In genomic region chr9:126982215-126983002, GRCh38 we compare ENCODE assay signal across 16 cellular contexts.
DNase-seq lines count a peak whose midpoint lies in the region; ATAC-seq, FAIRE-seq and TF ChIP-seq lines count a peak whose summit lies in the region.
"Had no signal": no experiment of that assay in that cellular context is flagged by ENCODE, and none has a peak within 500 bp of the region (broad histone marks: within the 10 kb centered on the region; RNA-seq: fewer than 3 reads in every experiment).

No MANE protein-coding gene starts in this region.

- intact Hi-C loops in CD8-positive, alpha-beta T cell (cut with DNase I, micrococcal nuclease): no loop called here

- H3K4me3 ChIP-seq in CD8-positive, alpha-beta T cell (ENCODE audit: low read depth, low read length): no peak overlapping the region
- H3K4me3 ChIP-seq: HAP-1 had no signal

- peak; percentile 40 for FAIRE-seq in GM12891 (lab: Jason Lieb, UNC)
- FAIRE-seq: HTR-8/SVneo had no signal

- peaks cover 6% of the 10 kb centered on the region for H3K9me3 Mint-ChIP-seq in CD8-positive, alpha-beta T cell
- H3K9me3 Mint-ChIP-seq in T-helper 1 cell treated with Interleukin-12 subunit alpha and Interleukin-12 subunit beta and Interleukin-4 antibody, amounts not matched to agents 30 μg/mL and 1 μg/mL, for 36 hours: peaks cover 18% of the 10 kb centered on the region
- H3K9me3 Mint-ChIP-seq in central memory CD8-positive, alpha-beta T cell: no peaks in the 10 kb centered on the region
- peaks cover 4 to 10% of the 10 kb centered on the region in 2 donors for H3K9me3 Mint-ChIP-seq in stimulated activated naive B cell treated with anti-CD40 and anti-IgM and Interleukin-4, amounts not matched to agents 10 μg/mL and 1 μg/mL and 100 μg/mL, for 72 hours

- peaks cover 50% of the 10 kb centered on the region for H3K4me1 Mint-ChIP-seq in CD8-positive, alpha-beta T cell (ENCODE audit: low read depth)
- H3K4me1 Mint-ChIP-seq in T-helper 1 cell treated with Interleukin-12 subunit alpha and Interleukin-12 subunit beta and Interleukin-4 antibody, amounts not matched to agents 30 μg/mL and 1 μg/mL, for 36 hours (ENCODE audit: low read depth): peaks cover 48% of the 10 kb centered on the region
- H3K4me1 Mint-ChIP-seq in central memory CD8-positive, alpha-beta T cell: peaks cover 64% of the 10 kb centered on the region
- peaks cover 44% of the 10 kb centered on the region for H3K4me1 Mint-ChIP-seq in T-helper 17 cell
- peaks cover 25 to 26% of the 10 kb centered on the region in 2 donors for H3K4me1 Mint-ChIP-seq in stimulated activated naive B cell treated with anti-CD40 and anti-IgM and Interleukin-4, amounts not matched to agents 10 μg/mL and 1 μg/mL and 100 μg/mL, for 72 hours

- POLR2A ChIA-PET in CD8-positive, alpha-beta T cell (lab: Charles Lee): interaction anchor here (0.6 kb wide), 1 partner anchor 71 kb away, joined by 3 read pairs; no protein-coding TSS in a partner anchor

- CTCF ChIA-PET in CD8-positive, alpha-beta T cell (lab: Charles Lee): interaction anchor here (0.6 kb wide), 1 partner anchor 137 kb away, joined by 3 read pairs; no protein-coding TSS in a partner anchor

- peak; percentile 41 for ATAC-seq in CD8-positive, alpha-beta T cell
- ATAC-seq in central memory CD8-positive, alpha-beta T cell (replicated peaks; ENCODE audit: extremely low read depth, poor library complexity, severe bottlenecking): peak; percentile 66
- no peak for ATAC-seq in T-helper 17 cell
- ATAC-seq in stimulated activated naive B cell treated with anti-CD40 and anti-IgM and Interleukin-4, amounts not matched to agents 10 μg/mL and 1 μg/mL and 100 μg/mL, for 72 hours (replicated peaks): no peak

- H3K9me3 ChIP-seq in CD8-positive, alpha-beta T cell (ENCODE audit: low read length): no peaks in the 10 kb centered on the region
- no peaks in the 10 kb centered on the region for H3K9me3 ChIP-seq in T-helper 17 cell (ENCODE audit: control insufficient read depth, low read length, poor library complexity, severe bottlenecking)
- H3K9me3 ChIP-seq: HAP-1 had no signal

- H3K4me1 ChIP-seq in CD8-positive, alpha-beta T cell (ENCODE audit: insufficient read depth, low read length): peaks cover 39% of the 10 kb centered on the region
- H3K4me1 ChIP-seq: HAP-1 had no signal

- no peak overlapping the region for H3K4me3 Mint-ChIP-seq in CD8-positive, alpha-beta T cell
- H3K4me3 Mint-ChIP-seq in T-helper 1 cell treated with Interleukin-12 subunit alpha and Interleukin-12 subunit beta and Interleukin-4 antibody, amounts not matched to agents 30 μg/mL and 1 μg/mL, for 36 hours: peak overlapping the region; percentile 18
- H3K4me3 Mint-ChIP-seq in central memory CD8-positive, alpha-beta T cell: peak overlapping the region; percentile 39
- no peak overlapping the region for H3K4me3 Mint-ChIP-seq in T-helper 17 cell
- no peak overlapping the region for H3K4me3 Mint-ChIP-seq in stimulated activated naive B cell treated with anti-CD40 and anti-IgM and Interleukin-4, amounts not matched to agents 10 μg/mL and 1 μg/mL and 100 μg/mL, for 72 hours

- no peaks in the 10 kb centered on the region for H3K36me3 ChIP-seq in CD8-positive, alpha-beta T cell (ENCODE audit: insufficient read depth, low read length)
- H3K36me3 ChIP-seq: HAP-1 had no signal

- DNase-seq in CD8-positive, alpha-beta T cell: peak in 1 of 7 experiments; percentile 59
- DNase-seq in GM12891 (ENCODE audit: insufficient read length, low spot score) (no peak), T-helper 17 cell (no peak), D341Med (ENCODE audit: low spot score) (no peak)
- peak in 1 of 2 donors; percentile 53 for DNase-seq in central memory CD8-positive, alpha-beta T cell (ENCODE audit: low spot score in 2 of 2)
- DNase-seq in stimulated activated naive B cell treated with anti-CD40 and anti-IgM and Interleukin-4, amounts not matched to agents 10 μg/mL and 1 μg/mL and 100 μg/mL, for 72 hours: no peak
- DNase-seq: GDM1, NCI-H1436 treated with DMSO at 0.1 percent for 48 hours, NCI-H2029 treated with DMSO at 0.1 percent for 48 hours, NCI-H748 treated with DMSO at 0.1 percent for 48 hours, RPMI8226, SIG-M5 had no signal

- H3K27me3 Mint-ChIP-seq in CD8-positive, alpha-beta T cell (ENCODE audit: low read depth): peaks cover 35% of the 10 kb centered on the region
- peaks cover 11% of the 10 kb centered on the region for H3K27me3 Mint-ChIP-seq in T-helper 1 cell treated with Interleukin-12 subunit alpha and Interleukin-12 subunit beta and Interleukin-4 antibody, amounts not matched to agents 30 μg/mL and 1 μg/mL, for 36 hours (ENCODE audit: low read depth)
- no peaks in the 10 kb centered on the region for H3K27me3 Mint-ChIP-seq in central memory CD8-positive, alpha-beta T cell
- peaks cover 7% of the 10 kb centered on the region for H3K27me3 Mint-ChIP-seq in T-helper 17 cell
- no peaks in the 10 kb centered on the region for H3K27me3 Mint-ChIP-seq in stimulated activated naive B cell treated with anti-CD40 and anti-IgM and Interleukin-4, amounts not matched to agents 10 μg/mL and 1 μg/mL and 100 μg/mL, for 72 hours

- H3K27ac Mint-ChIP-seq in CD8-positive, alpha-beta T cell: peak overlapping the region; percentile 30
- peak overlapping the region; percentile 76 for H3K27ac Mint-ChIP-seq in T-helper 1 cell treated with Interleukin-12 subunit alpha and Interleukin-12 subunit beta and Interleukin-4 antibody, amounts not matched to agents 30 μg/mL and 1 μg/mL, for 36 hours
- peak overlapping the region; percentile 87 for H3K27ac Mint-ChIP-seq in central memory CD8-positive, alpha-beta T cell (ENCODE audit: low read depth)
- no peak overlapping the region for H3K27ac Mint-ChIP-seq in T-helper 17 cell
- no peak overlapping the region for H3K27ac Mint-ChIP-seq in stimulated activated naive B cell treated with anti-CD40 and anti-IgM and Interleukin-4, amounts not matched to agents 10 μg/mL and 1 μg/mL and 100 μg/mL, for 72 hours

- H3K36me3 Mint-ChIP-seq in CD8-positive, alpha-beta T cell: no peaks in the 10 kb centered on the region
- peaks cover 31% of the 10 kb centered on the region for H3K36me3 Mint-ChIP-seq in T-helper 1 cell treated with Interleukin-12 subunit alpha and Interleukin-12 subunit beta and Interleukin-4 antibody, amounts not matched to agents 30 μg/mL and 1 μg/mL, for 36 hours (ENCODE audit: low read depth)
- peaks cover 11% of the 10 kb centered on the region for H3K36me3 Mint-ChIP-seq in central memory CD8-positive, alpha-beta T cell (ENCODE audit: insufficient read depth)
- H3K36me3 Mint-ChIP-seq in T-helper 17 cell (ENCODE audit: low read depth): no peaks in the 10 kb centered on the region
- peaks cover 13 to 17% of the 10 kb centered on the region in 2 donors for H3K36me3 Mint-ChIP-seq in stimulated activated naive B cell treated with anti-CD40 and anti-IgM and Interleukin-4, amounts not matched to agents 10 μg/mL and 1 μg/mL and 100 μg/mL, for 72 hours

- H3K27ac ChIP-seq in CD8-positive, alpha-beta T cell (ENCODE audit: low read depth, low read length): no peak overlapping the region
- H3K27ac ChIP-seq: HL-60 had no signal

- no peak for TF ChIP-seq CTCF in CD8-positive, alpha-beta T cell (IDR thresholded peaks at IDR 0.05)

- H3K27me3 ChIP-seq in CD8-positive, alpha-beta T cell (ENCODE audit: insufficient read depth, low read length): no peaks in the 10 kb centered on the region

- TF ChIP-seq POLR2A in GM12891 (IDR thresholded peaks at IDR 0.05; ENCODE audit: low read depth, low read length): no peak

TF ChIP-seq in GM12891, 5 proteins besides CTCF, POLR2A, EP300 and RAD21:
- TF ChIP-seq POLR2AphosphoS5 (IDR thresholded peaks at IDR 0.05; ENCODE audit: low read depth, low read length): no peak
- no peak for TF ChIP-seq PAX5 (IDR thresholded peaks at IDR 0.05; ENCODE audit: insufficient read depth, low read length, severe bottlenecking)
- peak; percentile 33; the same call in 1 of the 2 replicates for TF ChIP-seq SPI1 (IDR thresholded peaks at IDR 0.05; ENCODE audit: low read depth, low read length)
- no peak for TF ChIP-seq POU2F2 (IDR thresholded peaks at IDR 0.05; ENCODE audit: low read depth, low read length)

Comparison
In these comparisons a context has a peak if more than half of its experiments do, and no peak if none do; other contexts are left out.
1. ATAC-seq: peak in CD8-positive, alpha-beta T cell (single experiment) and central memory CD8-positive, alpha-beta T cell (single experiment); none in T-helper 17 cell (single experiment) and stimulated activated naive B cell treated with anti-CD40 and anti-IgM and Interleukin-4, amounts not matched to agents 10 μg/mL and 1 μg/mL and 100 μg/mL, for 72 hours (0 of 2).
2. H3K27ac Mint-ChIP-seq: peak in CD8-positive, alpha-beta T cell (single experiment), T-helper 1 cell treated with Interleukin-12 subunit alpha and Interleukin-12 subunit beta and Interleukin-4 antibody, amounts not matched to agents 30 μg/mL and 1 μg/mL, for 36 hours (single experiment) and central memory CD8-positive, alpha-beta T cell (single experiment); none in T-helper 17 cell (single experiment) and stimulated activated naive B cell treated with anti-CD40 and anti-IgM and Interleukin-4, amounts not matched to agents 10 μg/mL and 1 μg/mL and 100 μg/mL, for 72 hours (single experiment).
3. H3K4me3 Mint-ChIP-seq: peak in T-helper 1 cell treated with Interleukin-12 subunit alpha and Interleukin-12 subunit beta and Interleukin-4 antibody, amounts not matched to agents 30 μg/mL and 1 μg/mL, for 36 hours (single experiment) and central memory CD8-positive, alpha-beta T cell (single experiment); none in CD8-positive, alpha-beta T cell (single experiment), T-helper 17 cell (single experiment) and stimulated activated naive B cell treated with anti-CD40 and anti-IgM and Interleukin-4, amounts not matched to agents 10 μg/mL and 1 μg/mL and 100 μg/mL, for 72 hours (0 of 2).